11 cellular contexts compared by ENCODE assay signal in the genomic region with DNA sequence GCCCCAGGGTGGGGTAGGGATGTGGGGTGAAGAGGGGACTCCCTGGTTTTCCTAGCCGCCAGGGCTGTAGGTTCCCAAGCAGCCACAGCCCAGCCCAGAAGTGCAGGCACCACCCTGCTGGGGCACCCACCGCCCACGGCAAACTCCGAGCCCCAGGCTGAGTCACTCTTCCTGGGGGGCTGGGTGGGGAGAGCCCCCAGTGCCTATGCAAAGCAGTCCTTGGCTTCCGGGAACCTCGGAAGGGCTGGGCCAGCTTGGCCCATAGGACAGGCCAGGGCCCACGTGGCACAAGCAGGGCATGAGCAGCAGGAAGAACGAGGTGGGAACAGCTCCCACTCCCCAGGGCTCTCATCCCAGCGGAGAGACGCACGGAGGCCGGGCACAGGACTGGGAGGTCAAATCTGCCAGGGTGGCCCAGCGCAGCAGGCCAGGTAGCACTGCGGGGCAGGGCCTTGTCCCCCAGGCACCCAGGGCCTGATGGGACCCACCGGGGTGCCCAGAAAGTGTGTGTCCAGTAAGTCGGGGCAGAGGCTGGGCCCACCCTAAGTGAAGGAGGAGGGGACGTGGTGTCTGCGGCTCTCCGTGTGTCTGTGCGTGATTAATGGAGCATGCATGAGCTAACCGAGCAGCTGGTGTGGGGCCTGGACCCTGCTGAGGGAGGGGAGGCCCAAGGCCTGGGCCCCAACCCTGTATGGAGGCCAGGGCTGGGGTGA. TPM values are rescaled to one million over a fixed set of nuclear protein-coding genes. Genes with fewer than 3 reads are reported as not detected.
DNase-seq lines count a peak whose midpoint lies in the region; ATAC-seq, FAIRE-seq and TF ChIP-seq lines count a peak whose summit lies in the region.
"Had no signal": no experiment of that assay in that cellular context is flagged by ENCODE, and none has a peak within 500 bp of the region (broad histone marks: within the 10 kb centered on the region; RNA-seq: fewer than 3 reads in every experiment).

No MANE protein-coding gene starts in this region.

- CTCF ChIA-PET in GM12878 (lab: Yijun Ruan, JAX): interaction anchor here (0.6 to 2.7 kb wide), 5 partner anchors 13 to 92 kb away, joined by 3 to 18 read pairs (median 3); no protein-coding TSS in a partner anchor

- H3K4me3 ChIP-seq in GM12878 (peak overlapping the region; percentile 16; the same call in 1 of the 2 replicates), brain microvascular endothelial cell (ENCODE audit: low read depth, low read length) (no peak overlapping the region)

- H3K27ac ChIP-seq in GM12878 (ENCODE audit: control insufficient read depth, insufficient read depth): no peak overlapping the region
- H3K27ac ChIP-seq in brain microvascular endothelial cell: no peak overlapping the region

- no peak for TF ChIP-seq RAD21 in GM12878 (IDR thresholded peaks at IDR 0.05; ENCODE audit: insufficient read depth, low read depth, low read length)

- H2AFZ ChIP-seq in GM12878 (ENCODE audit: control insufficient read depth, low read depth, low read length): peak overlapping the region; percentile 51

- RAD21 ChIA-PET in GM12878 (lab: Charles Lee; ENCODE audit: unreplicated experiment): interaction anchor here (1.2 to 3.0 kb wide), 3 partner anchors 13 to 86 kb away, joined by 3 to 13 read pairs (median 6); no protein-coding TSS in a partner anchor

- POLR2A ChIA-PET in GM12878 (lab: Charles Lee): interaction anchor here (0.6 to 1.4 kb wide), 4 partner anchors 9 to 101 kb away, joined by 3 to 4 read pairs (median 3); no protein-coding TSS in a partner anchor

- WGBS in GM12878 (ENCODE audit: insufficient coverage, insufficient replicate concordance, low lambda C conversion rate, missing lambda C conversion rate): 11% methylated on average over 21 of the region's 21 CpGs

- H3K27me3 ChIP-seq in GM12878 (replicated peaks in 1 of 2; ENCODE audit: control insufficient read depth in 2 of 2, insufficient read depth in 2 of 2, low read length in 1 of 2): no peaks in the 10 kb centered on the region; a peak in 2 of 4 replicates
- H3K27me3 ChIP-seq in brain microvascular endothelial cell (replicated peaks): peaks cover 26% of the 10 kb centered on the region

- no peaks in the 10 kb centered on the region for H3K79me2 ChIP-seq in GM12878 (ENCODE audit: control insufficient read depth, insufficient read depth, low read length)

- TF ChIP-seq POLR2A in GM12878 (IDR thresholded peaks at IDR 0.05; ENCODE audit: low read depth, low read length): peak; percentile 47; the same call in 1 of the 2 replicates
- TF ChIP-seq POLR2A in GM18505 (IDR thresholded peaks at IDR 0.05; ENCODE audit: borderline replicate concordance, extremely low read depth, insufficient read depth, insufficient read length): no peak

- H3K36me3 ChIP-seq in GM12878 (ENCODE audit: control insufficient read depth in 2 of 2, insufficient read depth in 2 of 2, low read length in 1 of 2) (no peaks in the 10 kb centered on the region), brain microvascular endothelial cell (replicated peaks) (no peaks in the 10 kb centered on the region)

- peaks cover 25% of the 10 kb centered on the region for H3K4me1 ChIP-seq in GM12878 (ENCODE audit: control insufficient read depth, insufficient read depth, low read length)

- H3K4me2 ChIP-seq in GM12878 (ENCODE audit: control insufficient read depth, insufficient read depth): peak overlapping the region; percentile 40

- TF ChIP-seq EP300 in GM12878 (IDR thresholded peaks at IDR 0.05; ENCODE audit: borderline replicate concordance in 1 of 2, control insufficient read depth in 1 of 2, low read depth in 2 of 2, low read length in 2 of 2): no peak

- TF ChIP-seq CTCF in GM12878 (IDR thresholded peaks at IDR 0.05 in 2 of 3, conservative IDR thresholded peaks at IDR 0.05 in 1 of 3; ENCODE audit: control insufficient read depth in 2 of 3, extremely low read depth in 1 of 3, insufficient read depth in 1 of 3, low read depth in 3 of 3, low read length in 3 of 3): no peak
- TF ChIP-seq CTCF in brain microvascular endothelial cell (IDR thresholded peaks at IDR 0.05; ENCODE audit: low read depth, low read length, missing control alignments): no peak

- no peaks in the 10 kb centered on the region for H4K20me1 ChIP-seq in GM12878 (ENCODE audit: control insufficient read depth, insufficient read depth)

- FAIRE-seq in GM18507 (lab: Jason Lieb, UNC) (peak; percentile 83), GM12878 (lab: Jason Lieb, UNC) (no peak)

- SMC1A ChIA-PET in GM12878 (lab: Charles Lee; ENCODE audit: uncharacterized antibody, unreplicated experiment): no interaction called here

- peak; percentile 86 for ATAC-seq in GM12878
- ATAC-seq in GM21381 (IDR thresholded peaks at IDR 0.05; ENCODE audit: unreplicated experiment): no peak
- no peak for ATAC-seq in GM18505 (IDR thresholded peaks at IDR 0.05; ENCODE audit: unreplicated experiment)

- in situ Hi-C loops in GM12878 (cut with MboI): no loop called here
- in situ Hi-C loops in brain microvascular endothelial cell (cut with HindIII; ENCODE audit: low pct_ligation_motif_present, low sequenced_read_pairs): no loop called here

- intact Hi-C loops in GM12878 (cut with micrococcal nuclease; ENCODE audit: unreplicated experiment): loop anchor here (5.0 kb wide), 1 partner anchor 85 kb away; no protein-coding TSS in a partner anchor

- H3K9ac ChIP-seq in GM12878 (ENCODE audit: control insufficient read depth, insufficient read depth, low read length): peak overlapping the region; percentile 28; the same call in 1 of the 2 replicates

- H3K9me3 ChIP-seq in GM12878 (replicated peaks; ENCODE audit: control insufficient read depth, insufficient read depth, low read length): no peaks in the 10 kb centered on the region; the same call in 2 of the 3 replicates

- no TSS peak for BruUV-seq in GM12878 (replicated peaks; lab: Mats Ljungman, UMichigan)

- DNase-seq in GM18507 (ENCODE audit: extremely low spot score, insufficient read length, low read depth) (peak; percentile 39), T-helper 22 cell (ENCODE audit: low read depth) (peak; percentile 39), GM12878 (ENCODE audit: low read depth, low spot score) (peak; percentile 66), OCI-M1 (lab: John Stamatoyannopoulos, UW) (no peak), brain microvascular endothelial cell (no peak)
- peak; percentile 70 to 78 for DNase-seq in stimulated activated CD4-positive, alpha-beta T cell treated with anti-CD3 and anti-CD28 coated beads, Interleukin-4, amount 100 ng/mL, for 4 hours

RNA-seq across cellular contexts. Expression of gene IL17REL, which starts 4.6 kb away (rescaled TPM):
- total RNA-seq in GM12878 (2013; cell fraction: nucleolus; rRNA removed): 0.33 and 0.34 TPM in 2 replicates
- not detected in 2 replicates for total RNA-seq in GM12878 (2014; rRNA removed)
- total RNA-seq in GM12878 (2014; rRNA removed; fragmentation: Illumina TruSeq; extraction: Trizol): not detected in 2 replicates
- not detected in 2 replicates for total RNA-seq in GM12878 (2021)
- polyA plus RNA-seq in GM12878 (2011; ENCODE audit: low read depth): not detected
- 0.03 TPM in 1 of 2 replicates, not detected in the other for polyA plus RNA-seq in GM12878 (2011; rRNA removed)
- polyA plus RNA-seq in GM12878 (2011; cell fraction: cytosol; rRNA removed): 0.03 TPM in 1 of 2 replicates, not detected in the other
- 0.10 and 0.20 TPM in 2 replicates for polyA plus RNA-seq in GM12878 (2011; cell fraction: nucleus; rRNA removed)
- polyA plus RNA-seq in GM12878 (2012): 0.04 TPM in 1 of 2 replicates, not detected in the other
- polyA plus RNA-seq in GM12878 (2014; fragmentation: Illumina TruSeq; extraction: Trizol): not detected in 2 replicates
- not detected for polyA plus RNA-seq in GM12878 (2014; fragmentation: Nextera tagmentation; extraction: Ambion mirVana)
- polyA plus RNA-seq in GM12878 (2014; rRNA removed): 0.06 TPM in 1 of 2 replicates, not detected in the other
- polyA plus RNA-seq in GM12878 (2016; fragmentation: Nextera tagmentation; extraction: Ambion mirVana): not detected
- not detected in 2 replicates for polyA minus RNA-seq in GM12878 (2011; rRNA and poly(A)+ RNA removed)
- not detected in 2 replicates for polyA minus RNA-seq in GM12878 (2011; cell fraction: cytosol; rRNA and poly(A)+ RNA removed)
- polyA minus RNA-seq in GM12878 (2011; cell fraction: nucleus; rRNA and poly(A)+ RNA removed): not detected in 2 replicates
- total RNA-seq: SK-MEL-5, urinary bladder had no signal

RNA-seq across cellular contexts. Expression of gene TTLL8, which starts 41.0 kb away (rescaled TPM):
- not detected in 2 replicates for total RNA-seq in GM12878 (2013; cell fraction: nucleolus; rRNA removed)
- not detected in 2 replicates for total RNA-seq in GM12878 (2014; rRNA removed)
- not detected in 2 replicates for total RNA-seq in GM12878 (2014; rRNA removed; fragmentation: Illumina TruSeq; extraction: Trizol)
- total RNA-seq in GM12878 (2021): not detected in 2 replicates
- not detected for polyA plus RNA-seq in GM12878 (2011; ENCODE audit: low read depth)
- not detected in 2 replicates for polyA plus RNA-seq in GM12878 (2011; rRNA removed)
- polyA plus RNA-seq in GM12878 (2011; cell fraction: cytosol; rRNA removed): not detected in 2 replicates
- polyA plus RNA-seq in GM12878 (2011; cell fraction: nucleus; rRNA removed): not detected in 2 replicates
- polyA plus RNA-seq in GM12878 (2012): not detected in 2 replicates
- not detected in 2 replicates for polyA plus RNA-seq in GM12878 (2014; fragmentation: Illumina TruSeq; extraction: Trizol)
- polyA plus RNA-seq in GM12878 (2014; fragmentation: Nextera tagmentation; extraction: Ambion mirVana): not detected
- not detected in 2 replicates for polyA plus RNA-seq in GM12878 (2014; rRNA removed)
- not detected for polyA plus RNA-seq in GM12878 (2016; fragmentation: Nextera tagmentation; extraction: Ambion mirVana)
- polyA minus RNA-seq in GM12878 (2011; rRNA and poly(A)+ RNA removed): not detected in 2 replicates
- not detected in 2 replicates for polyA minus RNA-seq in GM12878 (2011; cell fraction: cytosol; rRNA and poly(A)+ RNA removed)
- polyA minus RNA-seq in GM12878 (2011; cell fraction: nucleus; rRNA and poly(A)+ RNA removed): not detected in 2 replicates
- total RNA-seq: mucosa of gallbladder, SK-MEL-5, urinary bladder had no signal
- polyA plus RNA-seq: urinary bladder had no signal

RNA-seq across cellular contexts. Expression of gene PIM3, which starts 56.6 kb away (rescaled TPM):
- total RNA-seq in GM12878 (2013; cell fraction: nucleolus; rRNA removed): 27.8 and 36.0 TPM in 2 replicates
- total RNA-seq in GM12878 (2014; rRNA removed) (44.7 and 51.8 TPM in 2 replicates), GM12878 (2014; rRNA removed; fragmentation: Illumina TruSeq; extraction: Trizol) (11.0 and 11.9 TPM in 2 replicates), GM12878 (2021) (59.5 and 60.8 TPM in 2 replicates)
- polyA plus RNA-seq in GM12878 (2011; ENCODE audit: low read depth): 6.5 TPM
- polyA plus RNA-seq in GM12878 (2011; rRNA removed) (8.6 and 12.4 TPM in 2 replicates), GM12878 (2014; fragmentation: Illumina TruSeq; extraction: Trizol) (2.2 and 6.2 TPM in 2 replicates), GM12878 (2014; fragmentation: Nextera tagmentation; extraction: Ambion mirVana) (1 to 10 TPM in 1 of 2 experiments, under 1 TPM in 1; 0.31 to 1.5 TPM), GM12878 (2014; rRNA removed) (57.0 and 57.8 TPM in 2 replicates), GM12878 (2016; fragmentation: Nextera tagmentation; extraction: Ambion mirVana) (10 to 100 TPM; 12.4 to 34.3 TPM)
- 31.3 and 38.2 TPM in 2 replicates for polyA plus RNA-seq in GM12878 (2011; cell fraction: cytosol; rRNA removed)
- 84.4 and 94.5 TPM in 2 replicates for polyA plus RNA-seq in GM12878 (2011; cell fraction: nucleus; rRNA removed)
- 30.9 and 46.0 TPM in 2 replicates for polyA plus RNA-seq in GM12878 (2012)
- 3.9 and 14.1 TPM in 2 replicates for polyA minus RNA-seq in GM12878 (2011; rRNA and poly(A)+ RNA removed)
- 14.2 and 18.4 TPM in 2 replicates for polyA minus RNA-seq in GM12878 (2011; cell fraction: cytosol; rRNA and poly(A)+ RNA removed)
- 22.6 and 39.2 TPM in 2 replicates for polyA minus RNA-seq in GM12878 (2011; cell fraction: nucleus; rRNA and poly(A)+ RNA removed)

Comparison
In these comparisons a context has a peak if more than half of its experiments do, and no peak if none do; other contexts are left out.
1. DNase-seq: peak in GM18507 (single experiment), T-helper 22 cell (single experiment), GM12878 (single experiment) and stimulated activated CD4-positive, alpha-beta T cell treated with anti-CD3 and anti-CD28 coated beads, Interleukin-4, amount 100 ng/mL, for 4 hours (2 of 2); none in OCI-M1 (single experiment) and brain microvascular endothelial cell (single experiment).